ENCODE assay signal across 8 cellular contexts in the genomic region with DNA sequence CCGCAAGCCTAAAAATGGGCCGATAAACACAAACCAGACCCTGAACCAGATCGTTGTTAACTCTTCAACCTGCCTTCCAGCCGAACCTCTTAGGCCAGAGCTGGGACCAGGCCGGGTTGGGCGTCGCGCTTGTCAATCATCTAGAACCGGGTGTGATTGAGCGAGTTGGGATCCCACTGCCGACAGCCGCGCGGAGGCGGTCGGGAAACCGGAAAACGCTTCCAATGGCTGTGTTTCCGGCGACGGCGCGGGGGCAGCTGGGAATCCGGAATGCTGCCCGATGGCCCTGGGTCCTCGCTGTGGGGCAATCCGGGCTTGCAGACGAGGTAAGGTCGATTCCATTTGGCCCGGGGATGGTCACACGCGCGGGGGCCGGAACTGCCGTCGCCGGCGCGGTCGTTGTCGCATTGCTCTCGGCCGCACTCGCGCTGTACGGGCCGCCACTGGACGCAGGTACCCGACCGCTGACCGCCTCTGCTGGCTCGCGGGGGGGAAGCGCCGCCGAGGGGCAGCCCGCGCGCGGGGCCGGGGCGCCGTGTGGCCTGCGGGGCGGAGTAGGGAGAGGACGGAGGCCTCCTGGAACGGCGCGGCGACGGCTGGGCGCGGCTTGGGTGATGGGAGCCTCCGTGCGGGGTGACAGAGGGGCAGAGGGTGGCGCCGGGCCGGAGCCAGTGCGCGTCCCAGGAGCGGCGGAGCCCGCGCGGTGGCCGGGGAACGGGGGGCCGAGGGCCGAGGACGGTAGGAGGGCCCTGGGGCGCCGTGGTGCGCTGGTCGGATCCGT. TPM values are rescaled to one million over a fixed set of nuclear protein-coding genes. Genes with fewer than 3 reads are reported as not detected.
DNase-seq lines count a peak whose midpoint lies in the region; ATAC-seq and TF ChIP-seq lines count a peak whose summit lies in the region.

TSS of gene NAXD (plus strand) at position 224 of the 781 bp plus-strand sequence. CDS start at position 281, 57 bp downstream.

- peak; percentile 68 for TF ChIP-seq POLR2A in NB4 (IDR thresholded peaks at IDR 0.05; ENCODE audit: extremely low read depth, insufficient read length)

- H4K20me1 ChIP-seq in osteoblast (ENCODE audit: insufficient read depth, low read length) = peaks cover 41% of the 10 kb centered on the region

- no peaks in the 10 kb centered on the region for H3K27me3 ChIP-seq in GM06990 (replicated peaks; ENCODE audit: control insufficient read depth, insufficient read depth, low read length)
- no peaks in the 10 kb centered on the region for H3K27me3 ChIP-seq in osteoblast (ENCODE audit: insufficient read depth, low read length)
- no peaks in the 10 kb centered on the region for H3K27me3 ChIP-seq in thoracic aorta (replicated peaks; ENCODE audit: insufficient read depth)

- H3K4me3 Mint-ChIP-seq in HFFc6 (peak within 1 kb of the TSS; percentile 95), glutamatergic neuron (ENCODE audit: unreplicated experiment) (peak within 1 kb of the TSS; percentile 94)
- peak within 1 kb of the TSS; percentile 92 for H3K4me3 Mint-ChIP-seq in activated naive CD8-positive, alpha-beta T cell treated with anti-CD3 and anti-CD28 coated beads for 36 hours

- H3K9me3 Mint-ChIP-seq in HFFc6 (peaks cover 11% of the 10 kb centered on the region), glutamatergic neuron (ENCODE audit: unreplicated experiment) (peaks cover 9% of the 10 kb centered on the region)
- H3K9me3 Mint-ChIP-seq in activated naive CD8-positive, alpha-beta T cell treated with anti-CD3 and anti-CD28 coated beads for 36 hours = peaks cover 7% of the 10 kb centered on the region

- ATAC-seq in SK-N-SH treated with all-trans-retinoic acid at 6 μM for 48 hours (peak; percentile 98), thoracic aorta (ENCODE audit: insufficient number of reproducible peaks, low FRiP score, low read depth) (peak; percentile 74)

- TF ChIP-seq CTCF in GM06990 (IDR thresholded peaks at IDR 0.05; ENCODE audit: insufficient read depth, low read length, poor library complexity, severe bottlenecking) = no peak
- 0 out of 2 replicates have a peak, but pooled peaks have one; percentile 5 for TF ChIP-seq CTCF in HFFc6 (IDR thresholded peaks at IDR 0.05)
- no peak for TF ChIP-seq CTCF in NB4 (IDR thresholded peaks at IDR 0.05; ENCODE audit: low read depth, low read length)
- TF ChIP-seq CTCF in glutamatergic neuron (IDR thresholded peaks at IDR 0.05; ENCODE audit: partially characterized antibody, unreplicated experiment) = no peak
- TF ChIP-seq CTCF in osteoblast (IDR thresholded peaks at IDR 0.05; ENCODE audit: extremely low read depth, low read depth, low read length) = no peak
- TF ChIP-seq CTCF in thoracic aorta (IDR thresholded peaks at IDR 0.05) = no peak

- H3K79me2 ChIP-seq in osteoblast (ENCODE audit: insufficient read depth, low read length) = peaks cover 51% of the 10 kb centered on the region

- H3K4me1 ChIP-seq in osteoblast (ENCODE audit: insufficient read depth, low read length) = peaks cover 26% of the 10 kb centered on the region
- peaks cover 15 to 26% of the 10 kb centered on the region in 2 donors for H3K4me1 ChIP-seq in thoracic aorta (ENCODE audit: control insufficient read depth in 1 of 2, low read depth in 2 of 2)

- H3K4me3 ChIP-seq in GM06990 (replicated peaks; ENCODE audit: low read depth, low read length) (peak within 1 kb of the TSS; percentile 87), NB4 (ENCODE audit: low read depth, low read length) (peak within 1 kb of the TSS; percentile 81), osteoblast (ENCODE audit: insufficient read depth, low read length) (peak within 1 kb of the TSS; percentile 93), thoracic aorta (peak within 1 kb of the TSS; percentile 98)

- peaks cover 29% of the 10 kb centered on the region for H3K4me1 Mint-ChIP-seq in HFFc6 (ENCODE audit: low read depth)
- peaks cover 32% of the 10 kb centered on the region for H3K4me1 Mint-ChIP-seq in activated naive CD8-positive, alpha-beta T cell treated with anti-CD3 and anti-CD28 coated beads for 36 hours
- H3K4me1 Mint-ChIP-seq in glutamatergic neuron (ENCODE audit: low read depth, unreplicated experiment) = peaks cover 16% of the 10 kb centered on the region

- H3K36me3 Mint-ChIP-seq in HFFc6 (ENCODE audit: low read depth) (peaks cover 9% of the 10 kb centered on the region), glutamatergic neuron (ENCODE audit: unreplicated experiment) (peaks cover 4% of the 10 kb centered on the region)
- peaks cover 6% of the 10 kb centered on the region for H3K36me3 Mint-ChIP-seq in activated naive CD8-positive, alpha-beta T cell treated with anti-CD3 and anti-CD28 coated beads for 36 hours

- peak within 1 kb of the TSS; percentile 85 for H3K27ac ChIP-seq in osteoblast (ENCODE audit: low read depth, low read length)
- H3K27ac ChIP-seq in thoracic aorta = peak within 1 kb of the TSS; percentile 92 to 96

- peak within 1 kb of the TSS; percentile 94 for H3K27ac Mint-ChIP-seq in HFFc6
- H3K27ac Mint-ChIP-seq in activated naive CD8-positive, alpha-beta T cell treated with anti-CD3 and anti-CD28 coated beads for 36 hours = peak within 1 kb of the TSS; percentile 93
- H3K27ac Mint-ChIP-seq in glutamatergic neuron (ENCODE audit: unreplicated experiment) = peak within 1 kb of the TSS; percentile 92

- H3K27me3 Mint-ChIP-seq in HFFc6 (ENCODE audit: insufficient read depth) = peaks cover 9% of the 10 kb centered on the region
- H3K27me3 Mint-ChIP-seq in activated naive CD8-positive, alpha-beta T cell treated with anti-CD3 and anti-CD28 coated beads for 36 hours = no peaks in the 10 kb centered on the region
- H3K27me3 Mint-ChIP-seq in glutamatergic neuron (ENCODE audit: unreplicated experiment) = peaks cover 14% of the 10 kb centered on the region

- H2AFZ ChIP-seq in osteoblast (ENCODE audit: low read length) = peak within 1 kb of the TSS; percentile 93

- peak within 1 kb of the TSS; percentile 95 for H3K4me2 ChIP-seq in osteoblast (ENCODE audit: insufficient read depth, low read length)

- H3K9me3 ChIP-seq in osteoblast (ENCODE audit: low read depth, low read length) (no peaks in the 10 kb centered on the region), thoracic aorta (no peaks in the 10 kb centered on the region)

- H3K36me3 ChIP-seq in GM06990 (ENCODE audit: control insufficient read depth, insufficient read depth, low read length) (peaks cover 1% of the 10 kb centered on the region; the same call in 1 of the 2 replicates), osteoblast (ENCODE audit: insufficient read depth, low read length) (no peaks in the 10 kb centered on the region), thoracic aorta (no peaks in the 10 kb centered on the region)

- DNase-seq in GM06990 (ENCODE audit: extremely low read depth, insufficient read length) (peak; percentile 90), HFFc6 (peak; percentile 93), NB4 (ENCODE audit: low read depth) (peak; percentile 97), glutamatergic neuron (peak; percentile 94), osteoblast (ENCODE audit: insufficient read length, low spot score, missing footprints) (peak; percentile 100), thoracic aorta (ENCODE audit: low spot score) (peak; percentile 82)
- DNase-seq in activated naive CD8-positive, alpha-beta T cell treated with anti-CD3 and anti-CD28 coated beads for 36 hours = peak; percentile 87

TF ChIP-seq in SK-N-SH treated with all-trans-retinoic acid at 6 μM for 48 hours, 23 proteins besides CTCF, POLR2A, EP300 and RAD21 (continues in another document):
- TF ChIP-seq TOX (CRISPR knock-in tag; IDR thresholded peaks at IDR 0.05; ENCODE audit: borderline replicate concordance) = no peak
- no peak for TF ChIP-seq CSRNP3 (CRISPR knock-in tag; IDR thresholded peaks at IDR 0.05)
- TF ChIP-seq PPARA (CRISPR knock-in tag; IDR thresholded peaks at IDR 0.05; ENCODE audit: borderline replicate concordance) = no peak
- TF ChIP-seq PATZ1 (CRISPR knock-in tag; IDR thresholded peaks at IDR 0.05; ENCODE audit: borderline replicate concordance) = no peak
- no peak for TF ChIP-seq SNAI2 (CRISPR knock-in tag; IDR thresholded peaks at IDR 0.05)
- TF ChIP-seq RARB (CRISPR knock-in tag; IDR thresholded peaks at IDR 0.05) = no peak
- TF ChIP-seq ZNF70 (CRISPR knock-in tag; IDR thresholded peaks at IDR 0.05) = no peak
- TF ChIP-seq ZFP30 (CRISPR knock-in tag; IDR thresholded peaks at IDR 0.05) = no peak
- TF ChIP-seq ZC3H10 (CRISPR knock-in tag; IDR thresholded peaks at IDR 0.05) = no peak
- TF ChIP-seq CSDC2 (CRISPR knock-in tag; IDR thresholded peaks at IDR 0.05) = no peak
- no peak for TF ChIP-seq BACH2 (CRISPR knock-in tag; IDR thresholded peaks at IDR 0.05; ENCODE audit: borderline replicate concordance)

RNA-seq across cellular contexts. Expression of gene NAXD, which starts in this region (rescaled TPM):
- total RNA-seq in HFFc6 (2021; fragmentation: NEBNext Ultra II Directional; extraction: Animal tissue kit (Norgen Biotek cat#: 25700)) = 10 to 100 TPM; 20.3 to 27.4 (median 22.8) TPM
- total RNA-seq in activated naive CD8-positive, alpha-beta T cell treated with anti-CD3 and anti-CD28 coated beads for 36 hours = 10 to 100 TPM; 20.8 to 21.1 TPM
- total RNA-seq in glutamatergic neuron (ENCODE audit: unreplicated experiment) (41.2 TPM), osteoblast (13.8 and 15.9 TPM in 2 replicates), thoracic aorta (10 to 100 TPM; 24.9 to 31.4 TPM)

Comparison
In these comparisons a context has a peak if more than half of its experiments do, and no peak if none do; other contexts are left out.
1. Peak in every context shown above with its lines: DNase-seq, ATAC-seq, H3K4me3 ChIP-seq and H3K27ac ChIP-seq.